In the genomic region with DNA sequence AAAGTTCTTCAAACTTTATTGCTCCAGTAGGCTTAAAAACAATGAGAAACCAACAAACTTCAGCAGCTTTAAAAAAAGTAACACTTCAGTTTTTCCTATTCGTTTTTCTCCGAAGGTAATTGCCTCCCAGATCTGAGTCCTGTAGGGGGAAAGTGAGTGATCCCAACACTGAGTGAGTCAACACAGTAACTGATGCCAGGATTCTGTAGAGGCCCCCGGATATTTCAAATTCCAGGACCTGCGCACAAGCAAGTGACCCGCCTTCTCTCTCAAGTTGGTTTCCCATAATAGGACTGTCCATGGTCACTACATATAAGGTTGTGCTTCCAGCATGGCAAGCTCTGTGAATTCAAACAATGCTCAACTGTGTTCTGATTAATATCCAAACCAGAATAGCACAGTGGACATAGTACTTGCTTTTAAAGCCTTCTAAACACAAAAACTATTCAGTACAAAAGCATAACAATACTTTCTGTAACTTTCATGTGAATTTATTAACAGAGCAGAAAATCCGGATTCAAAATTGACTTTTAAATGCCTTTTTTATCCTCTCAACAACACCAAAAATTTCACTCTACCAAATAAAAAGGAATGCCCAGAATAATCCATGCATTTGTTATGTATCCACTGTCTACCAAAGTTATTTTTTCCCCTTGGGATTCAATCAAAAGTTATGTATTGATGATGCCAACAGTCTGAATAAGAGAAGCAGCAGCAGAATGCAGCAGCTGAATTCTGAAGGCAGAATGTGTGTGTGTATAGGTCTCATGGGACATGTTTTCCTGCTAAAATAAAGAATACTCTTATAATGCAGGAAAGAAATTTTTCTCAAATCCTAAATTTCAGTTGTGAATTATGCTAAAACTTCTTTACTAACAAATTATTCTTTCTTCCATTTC, we compare ENCODE assay signal across 10 cellular contexts. TPM values are rescaled to one million over a fixed set of nuclear protein-coding genes. Genes with fewer than 3 reads are reported as not detected.
DNase-seq lines count a peak whose midpoint lies in the region; ATAC-seq and TF ChIP-seq lines count a peak whose summit lies in the region.
"Had no signal": no experiment of that assay in that cellular context is flagged by ENCODE, and none has a peak within 500 bp of the region (broad histone marks: within the 10 kb centered on the region; RNA-seq: fewer than 3 reads in every experiment).

A gene (minus strand): TSS at position 194 of the 899 bp plus-strand sequence. CDS start 237 bp downstream, outside the sequence.

- no peak within 1 kb of the TSS for H3K4me3 ChIP-seq in PC-9
- H3K4me3 ChIP-seq: colonic mucosa, SK-N-MC had no signal

- peaks cover 36% of the 10 kb centered on the region for H3K4me1 Mint-ChIP-seq in mesothelial cell of epicardium
- no peaks in the 10 kb centered on the region for H3K4me1 Mint-ChIP-seq in T-helper 2 cell treated with Interferon-gamma antibody and Interleukin-4, amounts not matched to agents 5 μg/mL and 100 μg/mL, for 36 hours (ENCODE audit: low read depth)
- no peaks in the 10 kb centered on the region for H3K4me1 Mint-ChIP-seq in activated CD8-positive, alpha-beta memory T cell treated with anti-CD3 and anti-CD28 coated beads, Interleukin-2, amount 10 ng/mL, durations not matched to agents 7 days and 5 days

- H3K79me2 ChIP-seq in PC-9 (ENCODE audit: low read depth), result no peaks in the 10 kb centered on the region

- DNase-seq in PC-9 (no peak), fibroblast of peridontal ligament (ENCODE audit: extremely low read depth) (peak; percentile 2), mesothelial cell of epicardium (ENCODE audit: low spot score in 2 of 2, unreplicated experiment in 2 of 2) (peak; percentile 17 to 63)
- DNase-seq in activated CD4-positive, alpha-beta T cell treated with anti-CD3 and anti-CD28 coated beads, Interleukin-2, amount 50 U/mL, for 4 hours, result no peak
- no peak for DNase-seq in T-helper 2 cell treated with Interferon-gamma antibody and Interleukin-4, amounts not matched to agents 5 μg/mL and 100 μg/mL, for 36 hours (ENCODE audit: low spot score)
- no peak for DNase-seq in activated CD8-positive, alpha-beta memory T cell treated with anti-CD3 and anti-CD28 coated beads, Interleukin-2, amount 10 ng/mL, durations not matched to agents 7 days and 5 days
- DNase-seq: colonic mucosa had no signal

- POLR2A ChIA-PET in PC-9 (lab: Charles Lee; ENCODE audit: unreplicated experiment), result no interaction called here

- H3K36me3 Mint-ChIP-seq in mesothelial cell of epicardium, result peaks cover 10% of the 10 kb centered on the region
- no peaks in the 10 kb centered on the region for H3K36me3 Mint-ChIP-seq in T-helper 2 cell treated with Interferon-gamma antibody and Interleukin-4, amounts not matched to agents 5 μg/mL and 100 μg/mL, for 36 hours (ENCODE audit: low read depth)
- H3K36me3 Mint-ChIP-seq in activated CD8-positive, alpha-beta memory T cell treated with anti-CD3 and anti-CD28 coated beads, Interleukin-2, amount 10 ng/mL, durations not matched to agents 7 days and 5 days, result no peaks in the 10 kb centered on the region

- no peak for ATAC-seq in GM18520 (IDR thresholded peaks at IDR 0.05; ENCODE audit: unreplicated experiment)
- ATAC-seq in activated CD8-positive, alpha-beta memory T cell treated with anti-CD3 and anti-CD28 coated beads, Interleukin-2, amount 10 ng/mL, durations not matched to agents 7 days and 5 days, result no peak

- intact Hi-C loops in PC-9 (cut with micrococcal nuclease; ENCODE audit: unreplicated experiment), result no loop called here

- no peaks in the 10 kb centered on the region for H3K27me3 ChIP-seq in PC-9 (ENCODE audit: insufficient read depth, low read depth)
- H3K27me3 ChIP-seq: colonic mucosa had no signal

- peaks cover 11% of the 10 kb centered on the region for H3K9me3 Mint-ChIP-seq in mesothelial cell of epicardium
- H3K9me3 Mint-ChIP-seq in T-helper 2 cell treated with Interferon-gamma antibody and Interleukin-4, amounts not matched to agents 5 μg/mL and 100 μg/mL, for 36 hours, result peaks cover 5% of the 10 kb centered on the region
- no peaks in the 10 kb centered on the region for H3K9me3 Mint-ChIP-seq in activated CD8-positive, alpha-beta memory T cell treated with anti-CD3 and anti-CD28 coated beads, Interleukin-2, amount 10 ng/mL, durations not matched to agents 7 days and 5 days (ENCODE audit: low read depth)

- no peak for TF ChIP-seq CTCF in PC-9 (conservative IDR thresholded peaks at IDR 0.05)
- no peak for TF ChIP-seq CTCF in mesothelial cell of epicardium (IDR thresholded peaks at IDR 0.05; ENCODE audit: unreplicated experiment)

- no peaks in the 10 kb centered on the region for H4K20me1 ChIP-seq in PC-9 (ENCODE audit: insufficient read depth)

- H3K4me1 ChIP-seq in PC-9 (replicated peaks; ENCODE audit: insufficient read depth), result no peaks in the 10 kb centered on the region
- H3K4me1 ChIP-seq: colonic mucosa had no signal

- peak within 1 kb of the TSS; percentile 84 for H3K4me3 Mint-ChIP-seq in mesothelial cell of epicardium
- H3K4me3 Mint-ChIP-seq in T-helper 2 cell treated with Interferon-gamma antibody and Interleukin-4, amounts not matched to agents 5 μg/mL and 100 μg/mL, for 36 hours, result no peak within 1 kb of the TSS
- H3K4me3 Mint-ChIP-seq in activated CD8-positive, alpha-beta memory T cell treated with anti-CD3 and anti-CD28 coated beads, Interleukin-2, amount 10 ng/mL, durations not matched to agents 7 days and 5 days, result no peak within 1 kb of the TSS

- H3K9me2 ChIP-seq in PC-9 (ENCODE audit: insufficient read depth), result no peaks in the 10 kb centered on the region

- H2AFZ ChIP-seq in PC-9, result no peak within 1 kb of the TSS

- peak within 1 kb of the TSS; percentile 97 for H3K27ac Mint-ChIP-seq in mesothelial cell of epicardium
- no peak within 1 kb of the TSS for H3K27ac Mint-ChIP-seq in T-helper 2 cell treated with Interferon-gamma antibody and Interleukin-4, amounts not matched to agents 5 μg/mL and 100 μg/mL, for 36 hours
- H3K27ac Mint-ChIP-seq in activated CD8-positive, alpha-beta memory T cell treated with anti-CD3 and anti-CD28 coated beads, Interleukin-2, amount 10 ng/mL, durations not matched to agents 7 days and 5 days, result no peak within 1 kb of the TSS

- no peaks in the 10 kb centered on the region for H3K27me3 Mint-ChIP-seq in mesothelial cell of epicardium (ENCODE audit: low read depth)
- H3K27me3 Mint-ChIP-seq in T-helper 2 cell treated with Interferon-gamma antibody and Interleukin-4, amounts not matched to agents 5 μg/mL and 100 μg/mL, for 36 hours (ENCODE audit: low read depth), result no peaks in the 10 kb centered on the region
- H3K27me3 Mint-ChIP-seq in activated CD8-positive, alpha-beta memory T cell treated with anti-CD3 and anti-CD28 coated beads, Interleukin-2, amount 10 ng/mL, durations not matched to agents 7 days and 5 days, result no peaks in the 10 kb centered on the region

- no peaks in the 10 kb centered on the region for H3K36me3 ChIP-seq in PC-9 (ENCODE audit: low read depth)
- H3K36me3 ChIP-seq: colonic mucosa had no signal

- H3K9me3 ChIP-seq in PC-9 (ENCODE audit: insufficient read depth, low read depth), result no peaks in the 10 kb centered on the region
- H3K9me3 ChIP-seq: colonic mucosa had no signal

- H3K4me2 ChIP-seq in PC-9, result no peak within 1 kb of the TSS

- no TSS peak for BruUV-seq in PC-9 (replicated peaks; lab: Mats Ljungman, UMichigan)

- CTCF ChIA-PET in PC-9 (lab: Charles Lee), result no interaction called here
- CTCF ChIA-PET in activated CD8-positive, alpha-beta memory T cell treated with anti-CD3 and anti-CD28 coated beads, Interleukin-2, amount 10 ng/mL, durations not matched to agents 7 days and 5 days (lab: Charles Lee), result no interaction called here

- H3K27ac ChIP-seq in PC-9 (no peak within 1 kb of the TSS), temporal lobe (ENCODE audit: low read depth, low read length) (peak within 1 kb of the TSS; percentile 56)
- H3K27ac ChIP-seq: colonic mucosa, SK-N-MC had no signal

- no peaks in the 10 kb centered on the region for H3F3A ChIP-seq in PC-9 (ENCODE audit: insufficient read depth, low read depth)

RNA-seq across cellular contexts. Expression of the gene that starts here (rescaled TPM):
- total RNA-seq in PC-9 (2021) (21.2 and 25.3 TPM in 2 replicates), mesothelial cell of epicardium (76.4 to 96.0 TPM (median 79.4 TPM) in 3 replicates), temporal lobe (49.4 TPM)
- total RNA-seq in activated CD8-positive, alpha-beta memory T cell treated with anti-CD3 and anti-CD28 coated beads, Interleukin-2, amount 10 ng/mL, durations not matched to agents 7 days and 5 days, result 1 to 10 TPM in 1 of 2 experiments, under 1 TPM in 1; 0.32 to 8.4 TPM

Comparison
In these comparisons a context has a peak if more than half of its experiments do, and no peak if none do; other contexts are left out.
1. DNase-seq: peak in fibroblast of peridontal ligament (single experiment) and mesothelial cell of epicardium (2 of 2); none in PC-9 (0 of 2), activated CD4-positive, alpha-beta T cell treated with anti-CD3 and anti-CD28 coated beads, Interleukin-2, amount 50 U/mL, for 4 hours (0 of 2), T-helper 2 cell treated with Interferon-gamma antibody and Interleukin-4, amounts not matched to agents 5 μg/mL and 100 μg/mL, for 36 hours (single experiment) and activated CD8-positive, alpha-beta memory T cell treated with anti-CD3 and anti-CD28 coated beads, Interleukin-2, amount 10 ng/mL, durations not matched to agents 7 days and 5 days (single experiment).